In genomic region chr10:17851611-17852010, GRCh38 we compare ENCODE assay signal across 13 cellular contexts. TPM values are rescaled to one million over a fixed set of nuclear protein-coding genes. Genes with fewer than 3 reads are reported as not detected.
A peak's percentile ranks its signal among the peaks of the same experiment; 100 is the strongest.
DNase-seq lines count a peak whose midpoint lies in the region; TF ChIP-seq lines count a peak whose summit lies in the region.
"Had no signal": no experiment of that assay in that cellular context is flagged by ENCODE, and none has a peak within 500 bp of the region (broad histone marks: within the 10 kb centered on the region; RNA-seq: fewer than 3 reads in every experiment).

No MANE protein-coding gene starts in this region.

- CTCF ChIA-PET in activated naive CD4-positive, alpha-beta T cell treated with anti-CD3 and anti-CD28 coated beads for 36 hours (lab: Charles Lee) = no interaction called here

- in situ Hi-C loops in GM13977 (cut with MboI; ENCODE audit: low pct_unique_long_range_greater_than_20kb, low sequenced_read_pairs, unreplicated experiment) = no loop called here

- H3K27ac Mint-ChIP-seq in activated naive CD4-positive, alpha-beta T cell treated with anti-CD3 and anti-CD28 coated beads for 36 hours = no peak overlapping the region
- H3K27ac Mint-ChIP-seq: natural killer cell treated with Interleukin-12 subunit alpha and Interleukin-12 subunit beta and Interleukin-15 and Interleukin-18, amount 100 ng/mL, for 72 hours had no signal

- H3K9me3 Mint-ChIP-seq in activated naive CD4-positive, alpha-beta T cell treated with anti-CD3 and anti-CD28 coated beads for 36 hours = no peaks in the 10 kb centered on the region
- H3K9me3 Mint-ChIP-seq: natural killer cell treated with Interleukin-12 subunit alpha and Interleukin-12 subunit beta and Interleukin-15 and Interleukin-18, amount 100 ng/mL, for 72 hours had no signal

- TF ChIP-seq CTCF in GM13977 (IDR thresholded peaks at IDR 0.05; ENCODE audit: extremely low read depth, insufficient read depth, missing control alignments) = no peak

- H3K36me3 Mint-ChIP-seq in activated naive CD4-positive, alpha-beta T cell treated with anti-CD3 and anti-CD28 coated beads for 36 hours (ENCODE audit: low read depth) = no peaks in the 10 kb centered on the region
- H3K36me3 Mint-ChIP-seq: natural killer cell treated with Interleukin-12 subunit alpha and Interleukin-12 subunit beta and Interleukin-15 and Interleukin-18, amount 100 ng/mL, for 72 hours had no signal

- peaks cover 6% of the 10 kb centered on the region for H3K27me3 Mint-ChIP-seq in activated naive CD4-positive, alpha-beta T cell treated with anti-CD3 and anti-CD28 coated beads for 36 hours (ENCODE audit: low read depth)

- intact Hi-C loops in activated naive CD4-positive, alpha-beta T cell treated with anti-CD3 and anti-CD28 coated beads for 36 hours (cut with micrococcal nuclease) = no loop called here

- no peak overlapping the region for H3K4me3 Mint-ChIP-seq in activated naive CD4-positive, alpha-beta T cell treated with anti-CD3 and anti-CD28 coated beads for 36 hours
- H3K4me3 Mint-ChIP-seq: natural killer cell treated with Interleukin-12 subunit alpha and Interleukin-12 subunit beta and Interleukin-15 and Interleukin-18, amount 100 ng/mL, for 72 hours had no signal

- no peaks in the 10 kb centered on the region for H3K4me1 Mint-ChIP-seq in activated naive CD4-positive, alpha-beta T cell treated with anti-CD3 and anti-CD28 coated beads for 36 hours (ENCODE audit: low read depth)

- H3K27ac ChIP-seq in substantia nigra (ENCODE audit: low read depth, low read length, poor library complexity, severe bottlenecking) = no peak overlapping the region

- DNase-seq in NCI-H1092 treated with DMSO at 0.1 percent for 48 hours (lab: John Stamatoyannopoulos, UW) (peak; percentile 4), NCI-H1092 (lab: John Stamatoyannopoulos, UW) (no peak), NOMO-1 treated with DMSO at 0.1 percent for 48 hours (lab: John Stamatoyannopoulos, UW; ENCODE audit: unreplicated experiment) (peak; percentile 81), globus pallidus (ENCODE audit: low spot score) (peak; percentile 52), substantia nigra (lab: John Stamatoyannopoulos, UW) (peak in 26 of 49 donors; percentile 2 to 64 (median 24)), GM13977 (ENCODE audit: low spot score) (no peak), NCI-H2171 treated with DMSO at 0.1 percent for 48 hours (lab: John Stamatoyannopoulos, UW) (no peak)
- DNase-seq in activated naive CD4-positive, alpha-beta T cell treated with anti-CD3 and anti-CD28 coated beads for 36 hours = no peak
- DNase-seq: 8988T; amniotic stem cell; NCI-H1436; stimulated activated naive CD8-positive, alpha-beta T cell treated with anti-CD3 and anti-CD28 coated beads, Interleukin-15, Interleukin-2, amounts not matched to agents 100 U/mL and 50 U/mL, for 24 hours had no signal

RNA-seq across cellular contexts. Expression of gene MRC1, which starts 42.5 kb away (rescaled TPM):
- under 1 TPM in 1 of 2 experiments, not detected in 1; 0.05 TPM for total RNA-seq in activated naive CD4-positive, alpha-beta T cell treated with anti-CD3 and anti-CD28 coated beads for 36 hours
- total RNA-seq: natural killer cell treated with Interleukin-12 subunit alpha and Interleukin-12 subunit beta and Interleukin-15 and Interleukin-18, amount 100 ng/mL, for 72 hours had no signal

Comparison
In these comparisons a context has a peak if more than half of its experiments do, and no peak if none do; other contexts are left out.
1. DNase-seq: peak in NCI-H1092 treated with DMSO at 0.1 percent for 48 hours (single experiment), NOMO-1 treated with DMSO at 0.1 percent for 48 hours (single experiment), globus pallidus (single experiment) and substantia nigra (26 of 49); none in NCI-H1092 (single experiment), activated naive CD4-positive, alpha-beta T cell treated with anti-CD3 and anti-CD28 coated beads for 36 hours (single experiment), GM13977 (single experiment) and NCI-H2171 treated with DMSO at 0.1 percent for 48 hours (single experiment).